In the genomic region with DNA sequence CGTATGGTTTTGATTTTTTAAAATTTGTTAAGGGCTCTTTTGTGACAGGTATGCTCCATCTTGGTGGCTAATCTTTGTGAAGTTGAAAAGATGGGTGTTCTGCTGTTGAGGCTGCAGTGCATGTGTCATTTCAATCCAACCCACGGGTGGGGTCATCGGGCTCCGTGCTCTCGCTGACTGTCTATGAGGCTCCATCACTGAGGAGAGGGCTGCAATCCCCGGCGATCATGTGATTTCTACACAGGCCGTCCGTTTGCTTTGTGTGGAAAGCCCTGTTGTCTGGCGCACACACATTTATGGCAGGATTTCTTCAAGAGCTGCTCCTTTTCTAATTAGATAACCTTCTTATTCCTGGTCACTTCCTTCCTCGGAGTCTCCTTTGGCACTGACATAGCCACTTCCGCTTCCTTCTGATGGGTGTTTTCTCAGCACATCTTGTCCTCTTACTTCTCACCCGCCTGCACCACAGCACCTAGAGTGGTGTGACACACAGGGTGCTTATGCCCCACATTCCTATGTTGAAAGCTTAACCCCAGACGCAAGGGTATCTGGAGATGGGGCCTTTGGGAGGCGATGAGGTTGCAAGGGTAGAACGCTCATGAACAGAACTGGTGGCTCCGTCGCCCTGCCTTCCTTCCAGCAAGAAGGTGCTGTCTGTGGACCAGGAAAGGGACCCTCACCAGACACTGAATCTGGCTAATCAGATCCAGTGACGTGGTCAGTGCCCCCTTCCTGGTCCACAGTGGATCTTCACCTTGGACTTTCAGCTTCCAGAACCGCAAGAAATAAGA, we compare ENCODE assay signal across 15 cellular contexts. TPM values are rescaled to one million over a fixed set of nuclear protein-coding genes. Genes with fewer than 3 reads are reported as not detected.
DNase-seq lines count a peak whose midpoint lies in the region; ATAC-seq and TF ChIP-seq lines count a peak whose summit lies in the region.
"Had no signal": no experiment of that assay in that cellular context is flagged by ENCODE, and none has a peak within 500 bp of the region (broad histone marks: within the 10 kb centered on the region; RNA-seq: fewer than 3 reads in every experiment).

No MANE protein-coding gene starts in this region.

- H3K27ac ChIP-seq in heart right ventricle (no peak overlapping the region), neural progenitor cell (no peak overlapping the region)
- H3K27ac ChIP-seq: C4-2B had no signal

- no peak overlapping the region for H3K27ac Mint-ChIP-seq in neural progenitor cell

- H3F3A ChIP-seq in neural progenitor cell (ENCODE audit: low read depth) = no peaks in the 10 kb centered on the region

- H3K9me3 Mint-ChIP-seq in neural progenitor cell = no peaks in the 10 kb centered on the region

- no peak overlapping the region for H2AFZ ChIP-seq in neural progenitor cell (replicated peaks)

- ATAC-seq in left cardiac atrium = no peak
- no peak for ATAC-seq in heart right ventricle
- no peak for ATAC-seq in left ventricle myocardium superior
- no peak for ATAC-seq in GM21367 (IDR thresholded peaks at IDR 0.05; ENCODE audit: unreplicated experiment)
- ATAC-seq in GM21515 (IDR thresholded peaks at IDR 0.05; ENCODE audit: unreplicated experiment) = no peak

- no peaks in the 10 kb centered on the region for H3K79me2 ChIP-seq in neural progenitor cell (ENCODE audit: low read depth)

- peaks cover 2% of the 10 kb centered on the region for H3K27me3 Mint-ChIP-seq in neural progenitor cell (ENCODE audit: insufficient read depth, low read depth)

- H3K4me1 ChIP-seq in heart right ventricle (peaks cover 0 to 31% (median 8%) of the 10 kb centered on the region in 9 donors), neural progenitor cell (no peaks in the 10 kb centered on the region)

- no peaks in the 10 kb centered on the region for H3K4me1 Mint-ChIP-seq in neural progenitor cell

- H3K4me3 ChIP-seq in heart right ventricle (no peak overlapping the region), neural progenitor cell (no peak overlapping the region)

- no peaks in the 10 kb centered on the region for H4K20me1 ChIP-seq in neural progenitor cell (ENCODE audit: low read depth)

- TF ChIP-seq CTCF in heart right ventricle (IDR thresholded peaks at IDR 0.05) = no peak
- TF ChIP-seq CTCF in neural progenitor cell (IDR thresholded peaks at IDR 0.05) = no peak

- no peaks in the 10 kb centered on the region for H3K9me3 ChIP-seq in heart right ventricle
- no peaks in the 10 kb centered on the region for H3K9me3 ChIP-seq in neural progenitor cell (ENCODE audit: low read depth)

- no peak overlapping the region for H3K4me3 Mint-ChIP-seq in neural progenitor cell

- no peak overlapping the region for H3K4me2 ChIP-seq in neural progenitor cell

- no peak overlapping the region for H3K9ac ChIP-seq in neural progenitor cell

- peak; percentile 13 for DNase-seq in left cardiac atrium
- DNase-seq in heart right ventricle = no peak
- DNase-seq in left ventricle myocardium superior = peak; percentile 18
- DNase-seq in posterior vena cava (ENCODE audit: low spot score) = peak; percentile 81
- DNase-seq in neural progenitor cell (ENCODE audit: low spot score) = no peak
- DNase-seq: GDM1, Kasumi-1, NCI-H1694, NCI-H2081, NCI-H2171 treated with DMSO at 0.1 percent for 48 hours, NCI-H524 treated with DMSO at 0.1 percent for 48 hours, SHP77 had no signal

- H3K36me3 Mint-ChIP-seq in neural progenitor cell = peaks cover 8% of the 10 kb centered on the region

- intact Hi-C loops in left cardiac atrium (cut with DNase I) (no loop called here), heart right ventricle (cut with DNase I) (no loop called here), left ventricle myocardium superior (cut with micrococcal nuclease) (no loop called here), posterior vena cava (cut with DNase I) (no loop called here)

- H3K36me3 ChIP-seq in heart right ventricle (peaks cover 0 to 93% (median 71%) of the 10 kb centered on the region in 9 donors), neural progenitor cell (no peaks in the 10 kb centered on the region)

- WGBS in heart right ventricle, 2 donors = 73 to 77% methylated on average over 20 of the region's 20 CpGs

- H3K27me3 ChIP-seq in heart right ventricle (no peaks in the 10 kb centered on the region), neural progenitor cell (no peaks in the 10 kb centered on the region)

RNA-seq across cellular contexts. Expression of gene MOB2, which starts 9.4 kb away (rescaled TPM):
- total RNA-seq in left cardiac atrium (10 to 100 TPM; 36.6 to 44.0 TPM), heart right ventricle (10 to 100 TPM; 36.8 to 59.1 (median 45.2) TPM), left ventricle myocardium superior (52.8 TPM), posterior vena cava (10 to 100 TPM; 47.5 to 57.2 TPM), neural progenitor cell (ENCODE audit: low replicate concordance) (8.0 and 17.6 TPM in 2 replicates)
- 10 to 100 TPM; 25.2 to 57.9 TPM for polyA plus RNA-seq in heart right ventricle

Comparison
In these comparisons a context has a peak if more than half of its experiments do, and no peak if none do; other contexts are left out.
1. DNase-seq: peak in left cardiac atrium (single experiment), left ventricle myocardium superior (single experiment) and posterior vena cava (single experiment); none in heart right ventricle (0 of 2) and neural progenitor cell (single experiment).